1 cellular context compared by ENCODE assay signal in genomic region chrX:120726294-120726693, GRCh38.
TF ChIP-seq lines count a peak whose summit lies in the region.

No MANE protein-coding gene starts in this region.

TF ChIP-seq in GM23338, 12 proteins besides CTCF, POLR2A, EP300 and RAD21 (continued from another document):
- no peak for TF ChIP-seq ZNF462 (CRISPR knock-in tag; IDR thresholded peaks at IDR 0.05)
- TF ChIP-seq NANOG (IDR thresholded peaks at IDR 0.05; ENCODE audit: borderline replicate concordance): no peak
- TF ChIP-seq EZH2phosphoT487 (IDR thresholded peaks at IDR 0.05; ENCODE audit: unreplicated experiment): no peak
- no peak for TF ChIP-seq STAT1 (IDR thresholded peaks at IDR 0.05; ENCODE audit: unreplicated experiment)
- no peak for TF ChIP-seq ZNF114 (CRISPR knock-in tag; IDR thresholded peaks at IDR 0.05)
- TF ChIP-seq ETS1 (IDR thresholded peaks at IDR 0.05): no peak
TF ChIP-seq in GM23338: peak in this region for 0.
